Comparison of ENCODE assay signal across 8 cellular contexts in genomic region chr13:93248627-93249047, GRCh38. TPM values are rescaled to one million over a fixed set of nuclear protein-coding genes. Genes with fewer than 3 reads are reported as not detected.
DNase-seq lines count a peak whose midpoint lies in the region; TF ChIP-seq lines count a peak whose summit lies in the region.

No MANE protein-coding gene starts in this region.

- peaks cover 6% of the 10 kb centered on the region for H3K9me3 Mint-ChIP-seq in neural progenitor cell
- peaks cover 0 to 3% (median 1%) of the 10 kb centered on the region in 8 donors for H3K9me3 Mint-ChIP-seq in CD4-positive, alpha-beta memory T cell

- no peaks in the 10 kb centered on the region for H3K36me3 ChIP-seq in GM23248 (ENCODE audit: low read depth)
- no peaks in the 10 kb centered on the region for H3K36me3 ChIP-seq in mammary epithelial cell (ENCODE audit: insufficient read depth, low read length)
- no peaks in the 10 kb centered on the region for H3K36me3 ChIP-seq in neural progenitor cell
- H3K36me3 ChIP-seq in CD4-positive, alpha-beta memory T cell (ENCODE audit: insufficient read depth, low read length), result no peaks in the 10 kb centered on the region

- no peak overlapping the region for H3K4me3 Mint-ChIP-seq in neural progenitor cell
- H3K4me3 Mint-ChIP-seq in CD4-positive, alpha-beta memory T cell, result no peak overlapping the region

- H3K9me2 ChIP-seq in GM23248 (ENCODE audit: insufficient read depth), result no peaks in the 10 kb centered on the region

- H3K79me2 ChIP-seq in GM23248 (ENCODE audit: insufficient read depth) (peaks cover 21% of the 10 kb centered on the region; the same call in 1 of the 2 replicates), mammary epithelial cell (ENCODE audit: insufficient read depth, low read length) (no peaks in the 10 kb centered on the region), neural progenitor cell (ENCODE audit: low read depth) (peaks cover 29% of the 10 kb centered on the region)

- TF ChIP-seq CTCF in mammary epithelial cell (conservative IDR thresholded peaks at IDR 0.05 in 1 of 2, IDR thresholded peaks at IDR 0.05 in 1 of 2; ENCODE audit: extremely low read depth in 1 of 2, insufficient read depth in 1 of 2, low read depth in 1 of 2, low read length in 2 of 2), result peak in 1 of 2 donors; percentile 12
- peak; percentile 63 for TF ChIP-seq CTCF in neural progenitor cell (IDR thresholded peaks at IDR 0.05)

- no peak for DNase-seq in GM23248
- peak; percentile 19 for DNase-seq in NCI-H226
- DNase-seq in mammary epithelial cell, result no peak
- peak; percentile 73 for DNase-seq in neural progenitor cell (ENCODE audit: low spot score)
- no peak for DNase-seq in LoVo (ENCODE audit: low spot score)
- no peak for DNase-seq in RPMI8226
- no peak for DNase-seq in activated T-cell treated with anti-CD3 and anti-CD28 coated beads, Interleukin-2, amount 50 U/mL, for 1 hour
- DNase-seq in CD4-positive, alpha-beta memory T cell, result no peak

- H3K4me3 ChIP-seq in GM23248, result no peak overlapping the region
- H3K4me3 ChIP-seq in mammary epithelial cell (replicated peaks in 1 of 3; ENCODE audit: insufficient read depth in 1 of 3, low read depth in 2 of 3, low read length in 3 of 3), result no peak overlapping the region
- H3K4me3 ChIP-seq in neural progenitor cell, result no peak overlapping the region
- H3K4me3 ChIP-seq in CD4-positive, alpha-beta memory T cell (ENCODE audit: low read length in 2 of 2), result no peak overlapping the region

- peaks cover 5% of the 10 kb centered on the region for H3K27me3 Mint-ChIP-seq in neural progenitor cell (ENCODE audit: insufficient read depth, low read depth)
- peaks cover 0 to 4% of the 10 kb centered on the region in 2 donors for H3K27me3 Mint-ChIP-seq in CD4-positive, alpha-beta memory T cell

- H3K9ac ChIP-seq in GM23248 (no peak overlapping the region), mammary epithelial cell (ENCODE audit: insufficient read depth, low read length) (no peak overlapping the region), neural progenitor cell (no peak overlapping the region)

- H3F3A ChIP-seq in GM23248 (ENCODE audit: insufficient read depth) (peaks cover 34% of the 10 kb centered on the region), neural progenitor cell (ENCODE audit: low read depth) (peaks cover 19% of the 10 kb centered on the region)

- BruUV-seq in mammary epithelial cell (replicated peaks; lab: Mats Ljungman, UMichigan), result no TSS peak

- H3K4me2 ChIP-seq in GM23248 (ENCODE audit: unreplicated experiment) (no peak overlapping the region), mammary epithelial cell (ENCODE audit: insufficient read depth, low read depth, low read length) (no peak overlapping the region), neural progenitor cell (no peak overlapping the region)

- H3K27ac Mint-ChIP-seq in neural progenitor cell, result no peak overlapping the region
- no peak overlapping the region for H3K27ac Mint-ChIP-seq in CD4-positive, alpha-beta memory T cell

- H3K27me3 ChIP-seq in GM23248 (replicated peaks; ENCODE audit: insufficient read depth), result no peaks in the 10 kb centered on the region
- no peaks in the 10 kb centered on the region for H3K27me3 ChIP-seq in mammary epithelial cell (ENCODE audit: insufficient read depth, low read length)
- H3K27me3 ChIP-seq in neural progenitor cell, result no peaks in the 10 kb centered on the region
- H3K27me3 ChIP-seq in CD4-positive, alpha-beta memory T cell (ENCODE audit: insufficient read depth, low read length), result no peaks in the 10 kb centered on the region

- H4K20me1 ChIP-seq in GM23248 (ENCODE audit: insufficient read depth) (no peaks in the 10 kb centered on the region), mammary epithelial cell (ENCODE audit: insufficient read depth, low read length) (no peaks in the 10 kb centered on the region), neural progenitor cell (ENCODE audit: low read depth) (peaks cover 6% of the 10 kb centered on the region)

- H3K4me1 Mint-ChIP-seq in neural progenitor cell, result peaks cover 33% of the 10 kb centered on the region
- no peaks in the 10 kb centered on the region for H3K4me1 Mint-ChIP-seq in CD4-positive, alpha-beta memory T cell

- intact Hi-C loops in mammary epithelial cell (cut with micrococcal nuclease), result loop anchor here (5.0 kb wide), 2 partner anchors 256 to 1099 kb away; no protein-coding TSS in a partner anchor
- intact Hi-C loops in CD4-positive, alpha-beta memory T cell (cut with micrococcal nuclease), result no loop called here

- no peaks in the 10 kb centered on the region for H3K9me3 ChIP-seq in GM23248 (ENCODE audit: low read depth)
- no peaks in the 10 kb centered on the region for H3K9me3 ChIP-seq in mammary epithelial cell (replicated peaks; ENCODE audit: insufficient read depth, low read length)
- no peaks in the 10 kb centered on the region for H3K9me3 ChIP-seq in neural progenitor cell (ENCODE audit: low read depth)
- H3K9me3 ChIP-seq in CD4-positive, alpha-beta memory T cell (ENCODE audit: control insufficient read depth in 1 of 2, low read length in 2 of 2), result no peaks in the 10 kb centered on the region

- POLR2A ChIA-PET in CD4-positive, alpha-beta memory T cell (lab: Charles Lee; ENCODE audit: partially characterized antibody), result no interaction called here

- H3K4me1 ChIP-seq in GM23248 (ENCODE audit: insufficient read depth) (peaks cover 24% of the 10 kb centered on the region), mammary epithelial cell (ENCODE audit: insufficient read depth, low read length) (peaks cover 30% of the 10 kb centered on the region), neural progenitor cell (peaks cover 49% of the 10 kb centered on the region)
- H3K4me1 ChIP-seq in CD4-positive, alpha-beta memory T cell (ENCODE audit: insufficient read depth, low read length), result no peaks in the 10 kb centered on the region

- in situ Hi-C loops in GM23248 (cut with MboI) (loop anchor here (25.0 kb wide), 1 partner anchor 1114 kb away; no protein-coding TSS in a partner anchor), mammary epithelial cell (cut with MboI; ENCODE audit: low sequenced_read_pairs in 2 of 2) (loop anchor here in 1 of 2 donors (25.0 kb wide), 1 partner anchor 1089 kb away; no protein-coding TSS in a partner anchor)

- CTCF ChIA-PET in mammary epithelial cell (lab: Charles Lee; ENCODE audit: low non-redundant PET), result interaction anchor here (1.0 kb wide), 1 partner anchor 433 kb away, joined by 6 read pairs; no protein-coding TSS in a partner anchor
- CTCF ChIA-PET in CD4-positive, alpha-beta memory T cell (lab: Charles Lee; ENCODE audit: partially characterized antibody), result no interaction called here

- H3K27ac ChIP-seq in GM23248 (no peak overlapping the region), mammary epithelial cell (ENCODE audit: insufficient read depth, low read depth, low read length) (peak overlapping the region; percentile 80), neural progenitor cell (no peak overlapping the region)
- no peak overlapping the region for H3K27ac ChIP-seq in CD4-positive, alpha-beta memory T cell (ENCODE audit: low read depth, low read length)

- 91 to 95% methylated on average over 8 of the region's 8 CpGs for WGBS in GM23248 (ENCODE audit: low coverage in 1 of 2, low lambda C conversion rate in 2 of 2, missing lambda C conversion rate in 2 of 2), 2 experiments
- WGBS in mammary epithelial cell (ENCODE audit: low coverage, missing lambda C conversion rate), result 96% methylated on average over 8 of the region's 8 CpGs

- H2AFZ ChIP-seq in GM23248 (peak overlapping the region; percentile 71), mammary epithelial cell (ENCODE audit: low read depth, low read length) (no peak overlapping the region), neural progenitor cell (replicated peaks) (no peak overlapping the region)

- peaks cover 2% of the 10 kb centered on the region for H3K36me3 Mint-ChIP-seq in neural progenitor cell
- H3K36me3 Mint-ChIP-seq in CD4-positive, alpha-beta memory T cell, result no peaks in the 10 kb centered on the region

- dilution Hi-C loops in mammary epithelial cell (cut with HindIII; ENCODE audit: low sequenced_read_pairs), result no loop called here

RNA-seq across cellular contexts. Expression of gene GPC6, which starts 22.0 kb away (rescaled TPM):
- total RNA-seq in GM23248 (2014; rRNA removed; shearing (Covaris generic)), result 20.8 and 22.6 TPM in 2 replicates
- polyA plus RNA-seq in GM23248 (2016; fragmentation: Nextera tagmentation; extraction: Ambion mirVana), result 13.8 and 14.4 TPM in 2 replicates
- 10 to 100 TPM in 1 of 2 donors, 1 to 10 TPM in 1; 3.0 to 31.2 TPM for total RNA-seq in mammary epithelial cell
- 3.4 TPM for polyA plus RNA-seq in mammary epithelial cell
- 0.83 TPM for polyA minus RNA-seq in mammary epithelial cell
- 34.7 and 42.9 TPM in 2 replicates for total RNA-seq in neural progenitor cell (ENCODE audit: low replicate concordance)
- total RNA-seq in CD4-positive, alpha-beta memory T cell, result not detected
- polyA plus RNA-seq in CD4-positive, alpha-beta memory T cell, result not detected

Comparison
In these comparisons a context has a peak if more than half of its experiments do, and no peak if none do; other contexts are left out.
1. DNase-seq: peak in NCI-H226 (single experiment) and neural progenitor cell (single experiment); none in GM23248 (single experiment), mammary epithelial cell (single experiment), LoVo (single experiment), RPMI8226 (single experiment), activated T-cell treated with anti-CD3 and anti-CD28 coated beads, Interleukin-2, amount 50 U/mL, for 1 hour (single experiment) and CD4-positive, alpha-beta memory T cell (0 of 5).
2. RNA of gene GPC6, which starts 22.0 kb away (total RNA-seq): 34.7 to 42.9 TPM in neural progenitor cell, 3.0 to 31.2 TPM in mammary epithelial cell and 20.8 to 22.6 TPM in GM23248; not detected in CD4-positive, alpha-beta memory T cell; every median in the first group is over 4 times any median in the second.